36 cellular contexts compared by ENCODE assay signal in the genomic region with DNA sequence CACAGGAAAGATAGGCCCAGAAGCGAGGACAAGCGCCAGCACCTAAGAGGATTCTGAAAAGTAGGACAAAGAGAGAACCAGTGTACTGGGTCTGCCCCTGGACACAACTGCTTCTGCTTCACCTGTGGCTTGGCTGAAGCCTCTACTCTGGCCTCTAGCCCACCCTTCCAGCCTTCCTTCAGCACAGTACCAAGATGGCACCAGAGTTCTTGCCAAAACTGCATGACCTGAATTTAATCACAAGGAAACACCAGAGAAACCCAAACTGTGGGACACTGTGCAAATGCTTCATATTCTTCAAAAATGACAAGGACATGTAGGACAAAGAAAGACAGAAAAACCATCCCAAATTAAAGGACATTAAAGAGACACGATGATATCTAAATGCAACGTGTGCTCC.
"Had no signal": no experiment of that assay in that cellular context is flagged by ENCODE, and none has a peak within 500 bp of the region (broad histone marks: within the 10 kb centered on the region; RNA-seq: fewer than 3 reads in every experiment).

No MANE protein-coding gene starts in this region.

- H3K27ac Mint-ChIP-seq: activated B cell treated with CpG ODN at 0.5 μM for 24 hours; activated CD8-positive, alpha-beta T cell treated with anti-CD3 and anti-CD28 coated beads for 36 hours; activated naive CD4-positive, alpha-beta T cell treated with anti-CD3 and anti-CD28 coated beads for 36 hours; activated naive CD4-positive, alpha-beta T cell treated with anti-CD3 and anti-CD28 coated beads, Interleukin-2, amount 50 U/mL, for 24 hours; activated naive CD8-positive, alpha-beta T cell treated with anti-CD3 and anti-CD28 coated beads for 36 hours; activated naive CD8-positive, alpha-beta T cell treated with anti-CD3 and anti-CD28 coated beads, Interleukin-2, amount 50 U/mL, for 24 hours; activated T-helper 2 cell treated with anti-CD3 and anti-CD28 coated beads, Interferon-gamma antibody, Interleukin-2, Interleukin-4, amounts not matched to agents 10 μg/mL and 5 μg/mL and 100 μg/mL, durations not matched to agents 14 hours and 24 hours and 36 hours; dendritic cell treated with granulocyte-macrophage colony-stimulating factor and Interleukin-4, amounts not matched to agents 40 ng/mL and 50 ng/mL, for 4 days; endodermal cell; T-helper 17 cell; T-helper 2 cell treated with Interferon-gamma antibody and Interleukin-4, amounts not matched to agents 5 μg/mL and 100 μg/mL, for 36 hours had no signal

- H3K9me3 Mint-ChIP-seq: activated B cell treated with CpG ODN at 0.5 μM for 24 hours; activated CD8-positive, alpha-beta T cell treated with anti-CD3 and anti-CD28 coated beads for 36 hours; activated naive CD4-positive, alpha-beta T cell treated with anti-CD3 and anti-CD28 coated beads for 36 hours; activated naive CD4-positive, alpha-beta T cell treated with anti-CD3 and anti-CD28 coated beads, Interleukin-2, amount 50 U/mL, for 24 hours; activated naive CD8-positive, alpha-beta T cell treated with anti-CD3 and anti-CD28 coated beads for 36 hours; activated naive CD8-positive, alpha-beta T cell treated with anti-CD3 and anti-CD28 coated beads, Interleukin-2, amount 50 U/mL, for 24 hours; activated T-helper 1 cell treated with anti-CD3 and anti-CD28 coated beads, Interleukin-12 subunit alpha, Interleukin-12 subunit beta, Interleukin-2, Interleukin-4 antibody, amounts not matched to agents 30 ng/mL and 10 ng/mL and 1 ng/mL, durations not matched to agents 14 hours and 24 hours and 36 hours; activated T-helper 2 cell treated with anti-CD3 and anti-CD28 coated beads, Interferon-gamma antibody, Interleukin-2, Interleukin-4, amounts not matched to agents 10 μg/mL and 5 μg/mL and 100 μg/mL, durations not matched to agents 14 hours and 24 hours and 36 hours; dendritic cell treated with granulocyte-macrophage colony-stimulating factor and Interleukin-4, amounts not matched to agents 40 ng/mL and 50 ng/mL, for 4 days; endodermal cell; T-helper 2 cell treated with Interferon-gamma antibody and Interleukin-4, amounts not matched to agents 5 μg/mL and 100 μg/mL, for 36 hours had no signal

- H3K4me3 Mint-ChIP-seq: activated B cell treated with CpG ODN at 0.5 μM for 24 hours; activated CD8-positive, alpha-beta T cell treated with anti-CD3 and anti-CD28 coated beads for 36 hours; activated naive CD4-positive, alpha-beta T cell treated with anti-CD3 and anti-CD28 coated beads for 36 hours; activated naive CD4-positive, alpha-beta T cell treated with anti-CD3 and anti-CD28 coated beads, Interleukin-2, amount 50 U/mL, for 24 hours; activated naive CD8-positive, alpha-beta T cell treated with anti-CD3 and anti-CD28 coated beads for 36 hours; activated naive CD8-positive, alpha-beta T cell treated with anti-CD3 and anti-CD28 coated beads, Interleukin-2, amount 50 U/mL, for 24 hours; activated T-helper 1 cell treated with anti-CD3 and anti-CD28 coated beads, Interleukin-12 subunit alpha, Interleukin-12 subunit beta, Interleukin-2, Interleukin-4 antibody, amounts not matched to agents 30 ng/mL and 10 ng/mL and 1 ng/mL, durations not matched to agents 14 hours and 24 hours and 36 hours; dendritic cell treated with granulocyte-macrophage colony-stimulating factor and Interleukin-4, amounts not matched to agents 40 ng/mL and 50 ng/mL, for 4 days; endodermal cell; T-helper 17 cell; T-helper 2 cell treated with Interferon-gamma antibody and Interleukin-4, amounts not matched to agents 5 μg/mL and 100 μg/mL, for 36 hours had no signal

- H3K4me3 ChIP-seq: adrenal gland, body of pancreas, cardiac muscle cell, coronary artery, dorsolateral prefrontal cortex had no signal

- ATAC-seq: activated CD4-positive, CD25-positive, alpha-beta regulatory T cell treated with anti-CD3 and anti-CD28 coated beads, Interleukin-2, amount 50 U/mL, for 24 hours; activated CD8-positive, alpha-beta T cell treated with anti-CD3 and anti-CD28 coated beads for 36 hours; activated naive CD8-positive, alpha-beta T cell treated with anti-CD3 and anti-CD28 coated beads, Interleukin-2, amount 50 U/mL, for 24 hours; body of pancreas; esophagus mucosa; T-helper 17 cell had no signal

- H3K27ac ChIP-seq: adrenal gland, body of pancreas, coronary artery, dorsolateral prefrontal cortex, WERI-Rb-1 had no signal

- FAIRE-seq: frontal cortex had no signal

- H3K27me3 ChIP-seq: adrenal gland, body of pancreas, cardiac muscle cell, dorsolateral prefrontal cortex had no signal

- H3K4me1 ChIP-seq: body of pancreas had no signal

- DNase-seq: activated B cell treated with CpG ODN at 0.5 μM for 24 hours; activated CD4-positive, alpha-beta T cell treated with anti-CD3 and anti-CD28 coated beads for 48 hours; activated CD4-positive, alpha-beta T cell treated with anti-CD3 and anti-CD28 coated beads, Interleukin-2, amount 50 U/mL, for 1 hour; activated CD4-positive, alpha-beta T cell treated with anti-CD3 and anti-CD28 coated beads, Interleukin-2, amount 50 U/mL, for 48 hours; activated CD8-positive, alpha-beta memory T cell treated with anti-CD3 and anti-CD28 coated beads for 24 hours; activated CD8-positive, alpha-beta T cell treated with anti-CD3 and anti-CD28 coated beads for 36 hours; activated effector memory CD4-positive, alpha-beta T cell treated with anti-CD3 and anti-CD28 coated beads, Interleukin-2, amount 50 U/mL, for 16 hours; activated naive CD4-positive, alpha-beta T cell treated with anti-CD3 and anti-CD28 coated beads for 36 hours; activated naive CD8-positive, alpha-beta T cell treated with anti-CD3 and anti-CD28 coated beads for 36 hours; activated naive CD8-positive, alpha-beta T cell treated with anti-CD3 and anti-CD28 coated beads, Interleukin-2, amount 50 U/mL, for 24 hours; activated T-cell treated with anti-CD3 and anti-CD28 coated beads, Interleukin-2, amount 50 U/mL, for 1 hour; activated T-cell treated with anti-CD3 and anti-CD28 coated beads, Interleukin-2, amount 50 U/mL, for 48 hours; adrenal gland; amygdala; aorta; body of pancreas; central memory CD4-positive, alpha-beta T cell; dorsolateral prefrontal cortex; effector memory CD4-positive, alpha-beta T cell; endodermal cell; foreskin fibroblast; head of caudate nucleus; T-helper 1 cell; T-helper 17 cell; T1000; WERI-Rb-1 had no signal

- H3K9me3 ChIP-seq: adrenal gland, body of pancreas had no signal

- H3K27me3 Mint-ChIP-seq: activated B cell treated with CpG ODN at 0.5 μM for 24 hours; activated CD8-positive, alpha-beta T cell treated with anti-CD3 and anti-CD28 coated beads for 36 hours; activated naive CD4-positive, alpha-beta T cell treated with anti-CD3 and anti-CD28 coated beads, Interleukin-2, amount 50 U/mL, for 24 hours; activated naive CD8-positive, alpha-beta T cell treated with anti-CD3 and anti-CD28 coated beads for 36 hours; activated naive CD8-positive, alpha-beta T cell treated with anti-CD3 and anti-CD28 coated beads, Interleukin-2, amount 50 U/mL, for 24 hours; T-helper 17 cell had no signal
